Comparison of ENCODE assay signal across 8 cellular contexts in the genomic region with DNA sequence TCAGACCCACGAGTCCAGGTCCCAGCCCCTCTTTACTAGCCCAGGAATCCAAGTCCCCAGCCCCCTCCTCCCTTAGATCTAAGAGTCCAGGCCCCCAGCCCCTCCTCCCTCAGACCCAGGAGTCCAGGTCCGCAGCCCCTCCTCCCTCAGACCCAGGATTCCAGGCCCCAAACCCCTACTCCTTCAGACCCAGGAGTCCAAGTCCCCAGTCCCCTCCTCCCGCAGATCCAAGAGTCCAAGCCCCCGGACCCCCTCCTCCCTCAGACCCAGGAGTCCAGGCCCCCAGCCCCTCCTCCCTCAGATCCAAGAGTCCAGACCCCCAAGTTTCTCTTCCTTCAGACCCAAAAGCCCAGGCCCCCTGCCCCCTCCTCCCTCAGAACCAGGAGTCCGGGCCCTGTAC. TPM values are rescaled to one million over a fixed set of nuclear protein-coding genes. Genes with fewer than 3 reads are reported as not detected.
DNase-seq lines count a peak whose midpoint lies in the region; ATAC-seq, FAIRE-seq and TF ChIP-seq lines count a peak whose summit lies in the region.

No MANE protein-coding gene starts in this region.

- TF ChIP-seq CTCF in brain (conservative IDR thresholded peaks at IDR 0.05) (no peak), lung (IDR thresholded peaks at IDR 0.05; ENCODE audit: control extremely low read depth, extremely low read depth) (no peak), tibial nerve (IDR thresholded peaks at IDR 0.05) (no peak)

- H3K27ac ChIP-seq in lung (ENCODE audit: low read depth in 1 of 2, low read length in 1 of 2) (peak overlapping the region; percentile 89 to 95), tibial nerve (peak overlapping the region; percentile 91 to 97 (median 96))

- H3K9me3 ChIP-seq in lung (ENCODE audit: control insufficient read depth in 2 of 2, insufficient read depth in 1 of 2, low read length in 1 of 2), result no peaks in the 10 kb centered on the region
- no peaks in the 10 kb centered on the region for H3K9me3 ChIP-seq in tibial nerve

- H3K4me3 ChIP-seq in lung (peak overlapping the region; percentile 80), tibial nerve (peak overlapping the region; percentile 61 to 94 (median 66))

- H3K36me3 ChIP-seq in lung (ENCODE audit: control insufficient read depth in 2 of 2, insufficient read depth in 2 of 2, low read length in 2 of 2) (peaks cover 2 to 5% of the 10 kb centered on the region in 2 donors), tibial nerve (peaks cover 0 to 42% (median 0%) of the 10 kb centered on the region in 3 donors)

- TF ChIP-seq POLR2A in tibial nerve (IDR thresholded peaks at IDR 0.05), result no peak

- H3K27me3 Mint-ChIP-seq in activated naive CD4-positive, alpha-beta T cell treated with anti-CD3 and anti-CD28 coated beads for 36 hours (ENCODE audit: low read depth), result peaks cover 3% of the 10 kb centered on the region
- peaks cover 8% of the 10 kb centered on the region for H3K27me3 Mint-ChIP-seq in brain

- DNase-seq in activated naive CD4-positive, alpha-beta T cell treated with anti-CD3 and anti-CD28 coated beads for 36 hours, result no peak
- no peak for DNase-seq in activated naive CD4-positive, alpha-beta T cell (lab: John Stamatoyannopoulos, UW)
- DNase-seq in lung (ENCODE audit: low spot score), result no peak
- DNase-seq in tibial nerve (ENCODE audit: low spot score in 2 of 2), result no peak
- no peak for DNase-seq in NCI-H2227 treated with DMSO at 0.1 percent for 48 hours (lab: John Stamatoyannopoulos, UW)
- DNase-seq in HTR-8/SVneo (ENCODE audit: insufficient read length, low spot score), result no peak
- no peak for DNase-seq in D341Med (ENCODE audit: low spot score)

- intact Hi-C loops in activated naive CD4-positive, alpha-beta T cell treated with anti-CD3 and anti-CD28 coated beads for 36 hours (cut with micrococcal nuclease), result loop anchor here (1.0 to 10.0 kb wide), 5 partner anchors 14 to 1190 kb away; a partner anchor contains a TSS

- WGBS in lung, 2 donors, result 35 to 41% methylated on average over 5 of the region's 5 CpGs
- WGBS in tibial nerve, 2 donors, result 15 to 32% methylated on average over 5 of the region's 5 CpGs

- H3K36me3 Mint-ChIP-seq in activated naive CD4-positive, alpha-beta T cell treated with anti-CD3 and anti-CD28 coated beads for 36 hours (ENCODE audit: low read depth), result peaks cover 26% of the 10 kb centered on the region
- peaks cover 63% of the 10 kb centered on the region for H3K36me3 Mint-ChIP-seq in brain

- peak overlapping the region; percentile 91 for H3K4me3 Mint-ChIP-seq in activated naive CD4-positive, alpha-beta T cell treated with anti-CD3 and anti-CD28 coated beads for 36 hours
- peak overlapping the region; percentile 76 to 90 (median 87) for H3K4me3 Mint-ChIP-seq in brain

- H3K4me1 Mint-ChIP-seq in activated naive CD4-positive, alpha-beta T cell treated with anti-CD3 and anti-CD28 coated beads for 36 hours (ENCODE audit: low read depth), result peaks cover 27% of the 10 kb centered on the region
- peaks cover 52% of the 10 kb centered on the region for H3K4me1 Mint-ChIP-seq in brain

- peak overlapping the region; percentile 92 for H3K27ac Mint-ChIP-seq in activated naive CD4-positive, alpha-beta T cell treated with anti-CD3 and anti-CD28 coated beads for 36 hours
- H3K27ac Mint-ChIP-seq in brain, result peak overlapping the region; percentile 77 to 98 (median 95)

- CTCF ChIA-PET in activated naive CD4-positive, alpha-beta T cell treated with anti-CD3 and anti-CD28 coated beads for 36 hours (lab: Charles Lee), result interaction anchor here (1.9 kb wide), 1 partner anchor 29 kb away, joined by 6 read pairs; no protein-coding TSS in a partner anchor

- FAIRE-seq in HTR-8/SVneo (lab: Jason Lieb, UNC), result no peak

- H3K27me3 ChIP-seq in lung (ENCODE audit: control insufficient read depth, insufficient read depth) (no peaks in the 10 kb centered on the region), tibial nerve (no peaks in the 10 kb centered on the region)

- TF ChIP-seq EP300 in tibial nerve (IDR thresholded peaks at IDR 0.05), result no peak

- H3K9me3 Mint-ChIP-seq in activated naive CD4-positive, alpha-beta T cell treated with anti-CD3 and anti-CD28 coated beads for 36 hours, result no peaks in the 10 kb centered on the region
- no peaks in the 10 kb centered on the region for H3K9me3 Mint-ChIP-seq in brain

- no peak for ATAC-seq in lung (ENCODE audit: insufficient read depth, low FRiP score)

- peaks cover 0 to 7% of the 10 kb centered on the region in 2 donors for H3K4me1 ChIP-seq in lung (ENCODE audit: control insufficient read depth in 2 of 2, insufficient read depth in 2 of 2, low read length in 2 of 2)
- H3K4me1 ChIP-seq in tibial nerve, result peaks cover 0 to 33% (median 20%) of the 10 kb centered on the region in 4 donors

RNA-seq across cellular contexts. Expression of a gene that starts 11.5 kb away (rescaled TPM):
- total RNA-seq in activated naive CD4-positive, alpha-beta T cell treated with anti-CD3 and anti-CD28 coated beads for 36 hours, result 1 to 10 TPM; 5.8 to 6.6 TPM
- 5.9 TPM for polyA plus RNA-seq in brain (ENCODE audit: insufficient read depth, low read depth, low replicate concordance)
- 10 to 100 TPM in 1 of 2 donors, 1 to 10 TPM in 1; 7.0 to 19.7 TPM for total RNA-seq in lung
- polyA plus RNA-seq in lung, result 10 to 100 TPM in 1 of 2 donors, 1 to 10 TPM in 1; 9.8 to 20.7 TPM
- total RNA-seq in tibial nerve, result 10 to 100 TPM; 10.7 to 47.9 (median 34.0) TPM

RNA-seq across cellular contexts. Expression of a gene that starts 19.2 kb away (rescaled TPM):
- not detected for total RNA-seq in activated naive CD4-positive, alpha-beta T cell treated with anti-CD3 and anti-CD28 coated beads for 36 hours
- polyA plus RNA-seq in brain (ENCODE audit: insufficient read depth, low read depth, low replicate concordance), result 0.92 TPM
- 1 to 10 TPM in 1 of 2 donors, under 1 TPM in 1; 0.64 to 1.8 TPM for total RNA-seq in lung
- 1 to 10 TPM in 1 of 2 donors, under 1 TPM in 1; 0.52 to 7.2 TPM for polyA plus RNA-seq in lung
- total RNA-seq in tibial nerve, result 1 to 10 TPM in 1 of 4 donors, under 1 TPM in 1, not detected in 2; 0.44 to 3.3 TPM

RNA-seq across cellular contexts. Expression of a gene that starts 47.1 kb away (rescaled TPM):
- total RNA-seq in activated naive CD4-positive, alpha-beta T cell treated with anti-CD3 and anti-CD28 coated beads for 36 hours, result not detected
- polyA plus RNA-seq in brain (ENCODE audit: insufficient read depth, low read depth, low replicate concordance) (3.1 TPM), lung (100 to 1,000 TPM in 1 of 2 donors, 1 to 10 TPM in 1; 2.8 to 558 TPM)
- total RNA-seq in lung (10 to 100 TPM; 21.4 to 76.1 TPM), tibial nerve (10 to 100 TPM in 1 of 4 donors, 1 to 10 TPM in 3; 1.7 to 36.9 (median 6.4) TPM)

RNA-seq across cellular contexts. Expression of a gene that starts 56.4 kb away (rescaled TPM):
- total RNA-seq in activated naive CD4-positive, alpha-beta T cell treated with anti-CD3 and anti-CD28 coated beads for 36 hours, result not detected
- polyA plus RNA-seq in brain (ENCODE audit: insufficient read depth, low read depth, low replicate concordance), result 0.29 TPM
- total RNA-seq in lung, result 10 to 100 TPM in 1 of 2 donors, 1 to 10 TPM in 1; 7.3 to 50.4 TPM
- 100 to 1,000 TPM in 1 of 2 donors, under 1 TPM in 1; 0.79 to 234 TPM for polyA plus RNA-seq in lung
- 1 to 10 TPM in 2 of 4 donors, under 1 TPM in 2; 0.66 to 4.5 (median 1.0) TPM for total RNA-seq in tibial nerve

RNA-seq across cellular contexts. Expression of a gene that starts 58.0 kb away (rescaled TPM):
- not detected for total RNA-seq in activated naive CD4-positive, alpha-beta T cell treated with anti-CD3 and anti-CD28 coated beads for 36 hours
- polyA plus RNA-seq in brain (ENCODE audit: insufficient read depth, low read depth, low replicate concordance) (0.34 TPM), lung (100 to 1,000 TPM in 1 of 2 donors, 1 to 10 TPM in 1; 2.9 to 101 TPM)
- total RNA-seq in lung (10 to 100 TPM in 1 of 2 donors, 1 to 10 TPM in 1; 2.7 to 46.4 TPM), tibial nerve (1 to 10 TPM in 3 of 4 donors, not detected in 1; 1.9 to 6.3 (median 4.9) TPM)
